Comparison of ENCODE assay signal across 13 cellular contexts in genomic region chr6:134347916-134348805, GRCh38. TPM values are rescaled to one million over a fixed set of nuclear protein-coding genes. Genes with fewer than 3 reads are reported as not detected.
A peak's percentile ranks its signal among the peaks of the same experiment; 100 is the strongest.
DNase-seq lines count a peak whose midpoint lies in the region; ATAC-seq, FAIRE-seq and TF ChIP-seq lines count a peak whose summit lies in the region.
"Had no signal": no experiment of that assay in that cellular context is flagged by ENCODE, and none has a peak within 500 bp of the region (broad histone marks: within the 10 kb centered on the region; RNA-seq: fewer than 3 reads in every experiment).

No MANE protein-coding gene starts in this region.

- in situ Hi-C loops in Caki2 (cut with HindIII; ENCODE audit: low pct_unique_long_range_greater_than_20kb, low sequenced_read_pairs), result no loop called here
- in situ Hi-C loops in SK-MEL-5 (cut with HindIII; ENCODE audit: low pct_unique_long_range_greater_than_20kb, low sequenced_read_pairs), result no loop called here

- H3K27ac Mint-ChIP-seq in osteocyte (ENCODE audit: unreplicated experiment), result peak overlapping the region; percentile 79

- peak; percentile 94 for DNase-seq in Caki2 (ENCODE audit: low read depth)
- DNase-seq in SK-MEL-5 (ENCODE audit: low read depth, low spot score), result peak; percentile 90
- DNase-seq in fibroblast of mammary gland (ENCODE audit: low read depth), result peak; percentile 99
- DNase-seq in osteocyte (ENCODE audit: extremely low spot score, unreplicated experiment), result no peak
- DNase-seq in right lobe of liver, result no peak
- DNase-seq in SW 1271 (lab: John Stamatoyannopoulos, UW), result no peak
- DNase-seq in GF-D8 (lab: John Stamatoyannopoulos, UW), result no peak
- DNase-seq in kidney, result no peak
- DNase-seq: activated CD4-positive, alpha-beta T cell treated with anti-CD3 and anti-CD28 coated beads, Interleukin-2, amount 50 U/mL, for 48 hours; Caco-2 had no signal

- peaks cover 41% of the 10 kb centered on the region for H3K4me1 Mint-ChIP-seq in osteocyte (ENCODE audit: unreplicated experiment)

- ATAC-seq in right lobe of liver, result no peak

- FAIRE-seq in kidney (lab: Jason Lieb, UNC), result no peak
- FAIRE-seq: colon had no signal

- TF ChIP-seq CTCF in fibroblast of mammary gland (conservative IDR thresholded peaks at IDR 0.05; ENCODE audit: control insufficient read depth, insufficient read depth, low read depth, low read length), result no peak
- TF ChIP-seq CTCF in osteocyte (IDR thresholded peaks at IDR 0.05), result no peak
- TF ChIP-seq CTCF in right lobe of liver (IDR thresholded peaks at IDR 0.05), result no peak
- TF ChIP-seq CTCF in kidney (IDR thresholded peaks at IDR 0.05; ENCODE audit: borderline replicate concordance, extremely low read depth, insufficient read depth), result no peak

- no peaks in the 10 kb centered on the region for H3K27me3 Mint-ChIP-seq in osteocyte (ENCODE audit: unreplicated experiment)

- H3K9me3 Mint-ChIP-seq in osteocyte (ENCODE audit: unreplicated experiment), result no peaks in the 10 kb centered on the region

- H3K4me3 Mint-ChIP-seq in osteocyte (ENCODE audit: unreplicated experiment), result peak overlapping the region; percentile 38

- H3K4me3 ChIP-seq in fibroblast of mammary gland (ENCODE audit: control insufficient read depth, low read depth, low read length) (no peak overlapping the region), right lobe of liver (no peak overlapping the region), kidney (ENCODE audit: low read length in 2 of 2) (no peak overlapping the region)
- H3K4me3 ChIP-seq: lung had no signal

- H3K27ac ChIP-seq in right lobe of liver (no peak overlapping the region), kidney (ENCODE audit: low read depth in 2 of 2, low read length in 2 of 2) (no peak overlapping the region)
- H3K27ac ChIP-seq: KMS-11 had no signal

- H3K9ac ChIP-seq in kidney (ENCODE audit: low read length in 2 of 2), result no peak overlapping the region
- H3K9ac ChIP-seq: KMS-11 had no signal

- H3K36me3 Mint-ChIP-seq in osteocyte (ENCODE audit: unreplicated experiment), result no peaks in the 10 kb centered on the region

- H3K4me1 ChIP-seq in right lobe of liver (no peaks in the 10 kb centered on the region), kidney (ENCODE audit: control insufficient read depth in 1 of 2, insufficient read depth in 1 of 2, low read depth in 1 of 2, low read length in 2 of 2) (no peaks in the 10 kb centered on the region)
- H3K4me1 ChIP-seq: Caco-2 had no signal

- 93% methylated on average over 21 of the region's 22 CpGs for WGBS in right lobe of liver (ENCODE audit: insufficient coverage, low coverage, low lambda C conversion rate, missing lambda C conversion rate)

- no peaks in the 10 kb centered on the region for H3K27me3 ChIP-seq in right lobe of liver

- H3K36me3 ChIP-seq in right lobe of liver (no peaks in the 10 kb centered on the region), kidney (ENCODE audit: control insufficient read depth in 1 of 2, insufficient read depth in 2 of 2, low read length in 2 of 2) (no peaks in the 10 kb centered on the region)

- intact Hi-C loops in right lobe of liver (cut with DNase I), result no loop called here
- intact Hi-C loops in kidney (cut with DNase I), result no loop called here

- no peak for TF ChIP-seq POLR2A in right lobe of liver (IDR thresholded peaks at IDR 0.05)

- H3K9me3 ChIP-seq in right lobe of liver (no peaks in the 10 kb centered on the region), kidney (ENCODE audit: control insufficient read depth in 1 of 2, low read length in 2 of 2) (no peaks in the 10 kb centered on the region)
- H3K9me3 ChIP-seq: Caco-2 had no signal

RNA-seq across cellular contexts. Expression of gene SGK1, which starts 30.2 kb away (rescaled TPM):
- total RNA-seq in Caki2 (2014; rRNA removed; shearing (Covaris generic); ENCODE audit: low replicate concordance), result 27.7 and 31.0 TPM in 2 replicates
- total RNA-seq in SK-MEL-5 (2014; rRNA removed; shearing (Covaris generic)), result 574 and 592 TPM in 2 replicates
- polyA plus RNA-seq in SK-MEL-5 (2015; cell fraction: cytosol; rRNA removed), result 387 and 425 TPM in 2 replicates
- 1,708 and 1,864 TPM in 2 replicates for polyA plus RNA-seq in SK-MEL-5 (2015; cell fraction: nucleus; rRNA removed)
- 448 and 492 TPM in 2 replicates for total RNA-seq in osteocyte
- total RNA-seq in right lobe of liver, result 100 to 1,000 TPM in 1 of 6 experiments, 10 to 100 TPM in 5; 15.9 to 149 (median 43.0) TPM
- total RNA-seq in kidney, result 324 TPM
- 142 TPM for polyA plus RNA-seq in kidney (ENCODE audit: insufficient read depth, low read depth, low replicate concordance)

Comparison
In these comparisons a context has a peak if more than half of its experiments do, and no peak if none do; other contexts are left out.
1. DNase-seq: peak in Caki2 (single experiment), SK-MEL-5 (single experiment) and fibroblast of mammary gland (single experiment); none in osteocyte (single experiment), right lobe of liver (0 of 3), SW 1271 (0 of 2), GF-D8 (single experiment) and kidney (single experiment).